In the genomic region with DNA sequence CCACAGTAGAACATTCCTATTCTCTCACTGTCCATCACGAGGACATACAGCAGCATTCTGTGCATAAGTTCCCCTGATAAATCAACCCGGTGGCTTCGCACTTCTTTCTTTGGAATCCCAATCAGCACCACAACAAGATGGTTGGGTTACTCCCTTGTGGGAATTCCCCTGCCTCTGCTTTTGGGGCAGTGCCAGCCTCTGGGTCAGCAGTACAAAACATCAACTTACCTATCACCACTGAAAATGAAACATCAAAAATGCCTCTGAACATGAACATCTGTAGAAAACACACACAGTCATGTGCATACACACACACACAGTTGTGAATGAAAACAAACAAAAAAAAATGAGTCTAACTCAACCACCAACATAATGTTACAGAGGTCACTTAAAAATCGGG, we compare ENCODE assay signal across 27 cellular contexts.
"Had no signal": no experiment of that assay in that cellular context is flagged by ENCODE, and none has a peak within 500 bp of the region (broad histone marks: within the 10 kb centered on the region; RNA-seq: fewer than 3 reads in every experiment).

No MANE protein-coding gene starts in this region.

- H3K4me2 ChIP-seq: SK-N-SH had no signal

- H3K36me3 ChIP-seq: brain microvascular endothelial cell, cardiac muscle cell, SJCRH30 had no signal

- DNase-seq: activated CD4-positive, alpha-beta memory T cell treated with anti-CD3 and anti-CD28 coated beads for 36 hours; activated CD4-positive, alpha-beta T cell treated with anti-CD3 and anti-CD28 coated beads, Interleukin-2, amount 10 ng/mL, durations not matched to agents 7 days and 5 days; activated CD4-positive, CD25-positive, alpha-beta regulatory T cell; activated CD8-positive, alpha-beta memory T cell treated with anti-CD3 and anti-CD28 coated beads for 24 hours; activated effector memory CD4-positive, alpha-beta T cell treated with anti-CD3 and anti-CD28 coated beads, Interleukin-2, amount 50 U/mL, for 16 hours; activated naive CD4-positive, alpha-beta T cell treated with Interleukin-2 at 50 U/mL for 16 hours; activated naive CD8-positive, alpha-beta T cell treated with anti-CD3 and anti-CD28 coated beads, Interleukin-2, amount 50 U/mL, for 24 hours; activated T-cell treated with anti-CD3 and anti-CD28 coated beads, Interleukin-2, amount 50 U/mL, for 4 hours; amniotic stem cell; brain microvascular endothelial cell; cerebellar nuclear complex; MV-4-11; NCI-H1092 treated with DMSO at 0.1 percent for 48 hours; NCI-H1417 treated with DMSO at 0.1 percent for 48 hours; NCI-H1694; NCI-H2029; NCI-H2107; NCI-H2171 treated with DMSO at 0.1 percent for 48 hours; NCI-H510A treated with DMSO at 0.1 percent for 48 hours; RPMI8226; SJCRH30; SK-N-SH; T-helper 1 cell had no signal

- H3K4me1 ChIP-seq: SJCRH30 had no signal

- H3K9ac ChIP-seq: SK-N-SH had no signal

- H3K9me3 ChIP-seq: SJCRH30, SK-N-SH had no signal

- H3K27ac ChIP-seq: brain microvascular endothelial cell, cardiac muscle cell, SJCRH30, VCaP had no signal

- H3K4me3 ChIP-seq: cardiac muscle cell, SJCRH30 had no signal

- ATAC-seq: activated naive CD4-positive, alpha-beta T cell treated with anti-CD3 and anti-CD28 coated beads, Interleukin-2, amount 50 U/mL, for 72 hours; activated naive CD8-positive, alpha-beta T cell treated with anti-CD3 and anti-CD28 coated beads, Interleukin-2, amount 50 U/mL, for 24 hours; activated T-cell treated with anti-CD3 and anti-CD28 coated beads, Interleukin-2, amount 50 U/mL, for 4 hours; Right ventricle myocardium inferior had no signal

- H3K27me3 ChIP-seq: brain microvascular endothelial cell, cardiac muscle cell, SJCRH30 had no signal
